12 cellular contexts compared by ENCODE assay signal in the genomic region with DNA sequence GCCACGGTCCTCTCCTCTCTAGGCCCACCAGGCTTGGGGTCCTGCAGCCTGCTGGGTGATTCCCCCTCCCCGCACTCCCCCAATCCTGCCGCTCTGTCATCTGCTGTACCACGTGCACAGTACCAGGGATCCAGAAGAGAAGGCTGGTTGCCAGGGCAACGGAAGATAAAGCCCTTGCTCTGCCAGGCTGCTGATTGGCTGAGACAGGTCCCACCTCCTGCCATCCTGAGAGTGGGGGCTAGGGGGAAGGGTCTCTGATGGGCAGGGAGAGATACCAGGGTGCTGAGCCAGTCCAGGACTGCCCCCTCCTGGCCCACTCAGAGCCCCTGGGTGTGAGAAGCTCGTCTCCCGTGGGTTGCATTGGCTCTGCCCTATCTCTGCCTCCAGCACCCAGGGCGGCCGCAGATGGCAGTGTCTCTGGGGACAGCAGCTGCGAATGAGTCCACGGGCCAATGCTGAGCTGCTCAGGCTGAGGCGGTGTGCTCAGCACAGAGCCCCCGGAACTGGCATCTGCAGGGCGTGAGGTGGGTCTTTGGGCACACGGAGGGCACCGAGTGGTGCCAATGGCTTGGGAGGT.
A peak's percentile ranks its signal among the peaks of the same experiment; 100 is the strongest.
DNase-seq lines count a peak whose midpoint lies in the region; ATAC-seq and TF ChIP-seq lines count a peak whose summit lies in the region.
"Had no signal": no experiment of that assay in that cellular context is flagged by ENCODE, and none has a peak within 500 bp of the region (broad histone marks: within the 10 kb centered on the region; RNA-seq: fewer than 3 reads in every experiment).

A gene (plus strand): TSS at position 253 of the 577 bp plus-strand sequence.

- peaks cover 17% of the 10 kb centered on the region for H3F3A ChIP-seq in neural progenitor cell (ENCODE audit: low read depth)

- peak; percentile 93 for DNase-seq in NCI-H1694 treated with DMSO at 0.1 percent for 48 hours (lab: John Stamatoyannopoulos, UW)
- DNase-seq in cerebellar nuclear complex (lab: John Stamatoyannopoulos, UW) = peak; percentile 68 to 85
- DNase-seq in neural progenitor cell (ENCODE audit: low spot score) = peak; percentile 92
- DNase-seq in NCI-H146 treated with DMSO at 0.1 percent for 48 hours (lab: John Stamatoyannopoulos, UW; ENCODE audit: unreplicated experiment) = no peak
- DNase-seq in epidermal melanocyte (ENCODE audit: insufficient read length, low spot score) = no peak
- no peak for DNase-seq in stimulated activated naive CD8-positive, alpha-beta T cell treated with anti-CD3 and anti-CD28 coated beads, Interleukin-15, Interleukin-2, amounts not matched to agents 100 U/mL and 50 U/mL, for 24 hours
- DNase-seq: activated T-cell treated with anti-CD3 and anti-CD28 coated beads for 4 hours, Kasumi-1, PC-3 had no signal

- peaks cover 49% of the 10 kb centered on the region for H3K4me1 Mint-ChIP-seq in neural progenitor cell

- no peaks in the 10 kb centered on the region for H3K36me3 Mint-ChIP-seq in neural progenitor cell

- H3K27ac Mint-ChIP-seq in neural progenitor cell = peak within 1 kb of the TSS; percentile 33

- no peak within 1 kb of the TSS for H2AFZ ChIP-seq in neural progenitor cell (replicated peaks)

- H3K9me3 ChIP-seq in ES-I3 (ENCODE audit: control insufficient read depth, insufficient read depth, low read length) = no peaks in the 10 kb centered on the region; the same call in 1 of the 2 replicates
- no peaks in the 10 kb centered on the region for H3K9me3 ChIP-seq in neural progenitor cell (ENCODE audit: low read depth)

- peak; percentile 40 for TF ChIP-seq CTCF in neural progenitor cell (IDR thresholded peaks at IDR 0.05)

- H3K9me3 Mint-ChIP-seq in neural progenitor cell = no peaks in the 10 kb centered on the region

- ATAC-seq in GM21723 (IDR thresholded peaks at IDR 0.05; ENCODE audit: unreplicated experiment) = no peak
- ATAC-seq in stimulated activated naive CD8-positive, alpha-beta T cell treated with anti-CD3 and anti-CD28 coated beads, Interleukin-15, Interleukin-2, amounts not matched to agents 100 U/mL and 50 U/mL, for 24 hours = no peak
- ATAC-seq: PC-3, sciatic nerve had no signal

- peak within 1 kb of the TSS; percentile 61 for H3K4me3 Mint-ChIP-seq in neural progenitor cell

- no peaks in the 10 kb centered on the region for H3K27me3 ChIP-seq in neural progenitor cell

- peak within 1 kb of the TSS; percentile 46 for H3K4me2 ChIP-seq in neural progenitor cell

- no peaks in the 10 kb centered on the region for H3K79me2 ChIP-seq in neural progenitor cell (ENCODE audit: low read depth)

- H3K36me3 ChIP-seq in ES-I3 (ENCODE audit: insufficient read depth, low read length) (no peaks in the 10 kb centered on the region), neural progenitor cell (no peaks in the 10 kb centered on the region)

- H3K4me3 ChIP-seq in neural progenitor cell = no peak within 1 kb of the TSS

- no peak within 1 kb of the TSS for H3K27ac ChIP-seq in neural progenitor cell

- H4K20me1 ChIP-seq in neural progenitor cell (ENCODE audit: low read depth) = no peaks in the 10 kb centered on the region

- H3K27me3 Mint-ChIP-seq in neural progenitor cell (ENCODE audit: insufficient read depth, low read depth) = peaks cover 2% of the 10 kb centered on the region

- H3K9ac ChIP-seq in ES-I3 (ENCODE audit: low read depth, low read length) = 0 out of 2 replicates have a peak within 1 kb of the TSS, but pooled peaks have one; percentile 8
- H3K9ac ChIP-seq in neural progenitor cell = no peak within 1 kb of the TSS

- H3K4me1 ChIP-seq in ES-I3 (ENCODE audit: insufficient read depth, low read length) (peaks cover 3% of the 10 kb centered on the region; the same call in 1 of the 2 replicates), neural progenitor cell (peaks cover 15% of the 10 kb centered on the region)

Comparison
In these comparisons a context has a peak if more than half of its experiments do, and no peak if none do; other contexts are left out.
1. DNase-seq: peak in NCI-H1694 treated with DMSO at 0.1 percent for 48 hours (single experiment), cerebellar nuclear complex (2 of 2) and neural progenitor cell (single experiment); none in NCI-H146 treated with DMSO at 0.1 percent for 48 hours (single experiment), epidermal melanocyte (single experiment) and stimulated activated naive CD8-positive, alpha-beta T cell treated with anti-CD3 and anti-CD28 coated beads, Interleukin-15, Interleukin-2, amounts not matched to agents 100 U/mL and 50 U/mL, for 24 hours (single experiment).